Comparison of ENCODE assay signal across 8 cellular contexts in the genomic region with DNA sequence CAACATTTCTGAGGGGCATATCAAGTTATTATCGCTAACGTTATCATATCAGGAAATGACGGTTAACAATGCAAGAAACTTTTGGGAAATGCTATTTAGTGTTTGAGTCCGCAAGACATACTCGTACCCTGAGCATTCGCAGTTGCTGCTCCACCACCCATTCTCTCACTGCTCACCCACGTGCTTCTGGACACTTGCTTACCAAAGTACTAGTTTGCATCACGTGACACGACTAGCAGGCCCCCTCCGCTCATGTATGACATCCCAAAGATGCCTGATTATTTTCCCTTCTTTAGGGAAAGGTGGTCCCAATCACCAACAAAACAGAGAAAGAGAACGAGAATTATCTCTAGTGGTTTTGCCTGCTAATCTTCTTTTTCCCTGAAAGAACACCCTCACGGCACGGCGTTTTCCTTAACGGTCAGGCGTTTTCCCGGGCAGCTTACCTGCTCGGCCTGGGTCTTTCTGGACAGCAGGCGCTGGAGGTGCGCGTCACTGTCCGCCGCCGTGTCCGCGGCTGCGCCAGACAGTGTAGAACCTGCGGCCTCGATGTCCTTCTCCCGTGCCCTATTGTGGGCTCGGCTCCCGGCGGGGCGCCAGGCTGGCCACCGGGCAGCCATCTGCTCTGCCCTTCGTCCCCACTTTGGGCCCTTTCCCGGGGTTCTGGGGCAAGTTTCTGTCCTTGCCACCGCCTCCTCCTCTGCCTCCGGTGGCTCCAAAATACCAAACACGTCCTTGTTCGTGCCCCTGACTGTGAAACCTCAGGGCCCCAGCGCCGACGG. TPM values are rescaled to one million over a fixed set of nuclear protein-coding genes. Genes with fewer than 3 reads are reported as not detected.
DNase-seq lines count a peak whose midpoint lies in the region; ATAC-seq, FAIRE-seq and TF ChIP-seq lines count a peak whose summit lies in the region.

Gene SUPV3L1 (plus strand): TSS at position 492 of the 782 bp plus-strand sequence. CDS start 58 bp downstream, at position 550.

- H3K9me3 Mint-ChIP-seq in activated CD4-positive, alpha-beta T cell treated with anti-CD3 and anti-CD28 coated beads, Interleukin-2, amount 10 ng/mL, durations not matched to agents 7 days and 5 days: no peaks in the 10 kb centered on the region

- CTCF ChIA-PET in activated CD4-positive, alpha-beta T cell treated with anti-CD3 and anti-CD28 coated beads, Interleukin-2, amount 10 ng/mL, durations not matched to agents 7 days and 5 days (lab: Charles Lee): interaction anchor here (0.7 kb wide), 1 partner anchor 227 kb away, joined by 4 read pairs; no protein-coding TSS in a partner anchor

- H3K27me3 ChIP-seq in BE2C (no peaks in the 10 kb centered on the region), layer of hippocampus (ENCODE audit: control insufficient read depth, insufficient read depth, low read length) (no peaks in the 10 kb centered on the region)

- no peaks in the 10 kb centered on the region for H3K27me3 Mint-ChIP-seq in activated CD4-positive, alpha-beta T cell treated with anti-CD3 and anti-CD28 coated beads, Interleukin-2, amount 10 ng/mL, durations not matched to agents 7 days and 5 days

- DNase-seq in BE2C (peak; percentile 95), GM19239 (ENCODE audit: insufficient read length, low spot score) (peak; percentile 85), NCI-H526 (lab: John Stamatoyannopoulos, UW) (peak; percentile 89 to 92), coronary artery (ENCODE audit: low spot score) (peak; percentile 91)
- peak; percentile 91 for DNase-seq in activated CD4-positive, alpha-beta T cell treated with anti-CD3 and anti-CD28 coated beads, Interleukin-2, amount 10 ng/mL, durations not matched to agents 7 days and 5 days
- DNase-seq in stimulated activated CD4-positive, alpha-beta T cell treated with anti-CD3 and anti-CD28 coated beads, Interleukin-1b, Interleukin-23, amount 100 ng/mL, for 4 hours (ENCODE audit: low read depth in 2 of 2): peak; percentile 74 to 80

- peak within 1 kb of the TSS; percentile 89 for H3K4me3 Mint-ChIP-seq in activated CD4-positive, alpha-beta T cell treated with anti-CD3 and anti-CD28 coated beads, Interleukin-2, amount 10 ng/mL, durations not matched to agents 7 days and 5 days

- peaks cover 3% of the 10 kb centered on the region; the same call in 1 of the 2 replicates for H3K4me1 ChIP-seq in BE2C

- H3K36me3 Mint-ChIP-seq in activated CD4-positive, alpha-beta T cell treated with anti-CD3 and anti-CD28 coated beads, Interleukin-2, amount 10 ng/mL, durations not matched to agents 7 days and 5 days (ENCODE audit: low read depth): no peaks in the 10 kb centered on the region

- H3K27ac ChIP-seq in coronary artery: peak within 1 kb of the TSS; percentile 82 to 93
- peak within 1 kb of the TSS; percentile 99 for H3K27ac ChIP-seq in layer of hippocampus (ENCODE audit: low read depth, low read length)

- no peak for TF ChIP-seq CTCF in BE2C (IDR thresholded peaks at IDR 0.05; ENCODE audit: low read depth, low read length)
- no peak for TF ChIP-seq CTCF in coronary artery (IDR thresholded peaks at IDR 0.05)

- H3K36me3 ChIP-seq in BE2C: peaks cover 14% of the 10 kb centered on the region

- peak; percentile 96 for FAIRE-seq in GM19239 (lab: Jason Lieb, UNC)

- peaks cover 39% of the 10 kb centered on the region for H3K4me1 Mint-ChIP-seq in activated CD4-positive, alpha-beta T cell treated with anti-CD3 and anti-CD28 coated beads, Interleukin-2, amount 10 ng/mL, durations not matched to agents 7 days and 5 days

- POLR2A ChIA-PET in activated CD4-positive, alpha-beta T cell treated with anti-CD3 and anti-CD28 coated beads, Interleukin-2, amount 10 ng/mL, durations not matched to agents 7 days and 5 days (lab: Charles Lee): interaction anchor here (0.5 kb wide), 1 partner anchor 53 kb away, joined by 3 read pairs; no protein-coding TSS in a partner anchor

- H3K4me3 ChIP-seq in BE2C (ENCODE audit: low read depth, low read length): peak within 1 kb of the TSS; percentile 100
- peak within 1 kb of the TSS; percentile 94 for H3K4me3 ChIP-seq in coronary artery

- peak; percentile 76 for ATAC-seq in HG03457 (IDR thresholded peaks at IDR 0.05; ENCODE audit: unreplicated experiment)

- no peaks in the 10 kb centered on the region for H3K9me3 ChIP-seq in BE2C

- H3K27ac Mint-ChIP-seq in activated CD4-positive, alpha-beta T cell treated with anti-CD3 and anti-CD28 coated beads, Interleukin-2, amount 10 ng/mL, durations not matched to agents 7 days and 5 days: peak within 1 kb of the TSS; percentile 99

RNA-seq across cellular contexts. Expression of gene SUPV3L1, which starts in this region (rescaled TPM):
- polyA plus RNA-seq in BE2C (2012; ENCODE audit: insufficient read depth, insufficient read length, low read depth): 42.0 TPM
- total RNA-seq in activated CD4-positive, alpha-beta T cell treated with anti-CD3 and anti-CD28 coated beads, Interleukin-2, amount 10 ng/mL, durations not matched to agents 7 days and 5 days: 10 to 100 TPM; 33.2 to 34.5 TPM

Comparison
In these comparisons a context has a peak if more than half of its experiments do, and no peak if none do; other contexts are left out.
1. Peak in every context shown above with its lines: DNase-seq, ATAC-seq, H3K4me3 ChIP-seq and H3K27ac ChIP-seq.